11 cellular contexts compared by ENCODE assay signal in the genomic region with DNA sequence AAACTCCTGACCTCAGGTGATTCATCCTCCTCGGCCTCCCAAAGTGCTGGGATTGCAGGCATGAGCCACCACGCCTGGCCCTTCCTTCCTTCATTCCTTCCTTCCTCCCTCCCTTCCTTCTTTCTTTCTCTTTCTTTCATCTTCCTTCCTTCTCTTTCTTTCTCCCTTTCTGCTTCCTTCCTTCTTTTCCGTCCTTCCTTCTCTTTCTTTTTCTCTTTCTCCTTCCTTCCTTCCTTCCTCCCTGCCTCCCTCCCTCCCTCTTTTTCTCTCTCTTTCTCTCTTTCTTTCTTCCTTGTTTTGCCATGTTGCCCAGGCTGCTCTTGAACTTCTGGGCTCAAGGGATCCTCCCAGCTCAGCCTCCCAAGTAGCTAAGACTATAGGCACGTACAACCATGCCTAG. TPM values are rescaled to one million over a fixed set of nuclear protein-coding genes. Genes with fewer than 3 reads are reported as not detected.
"Had no signal": no experiment of that assay in that cellular context is flagged by ENCODE, and none has a peak within 500 bp of the region (broad histone marks: within the 10 kb centered on the region; RNA-seq: fewer than 3 reads in every experiment).

No MANE protein-coding gene starts in this region.

- H2AFZ ChIP-seq: GM23248 had no signal

- FAIRE-seq: HepG2 had no signal

- H3K36me3 ChIP-seq: HAP-1 had no signal

- H3K9me3 ChIP-seq: HAP-1 had no signal

- ATAC-seq: HepG2 had no signal

- DNase-seq: GM23248, GOT3, H7, HFFc6, KG1 had no signal

- H3K9ac ChIP-seq: GM23248 had no signal

- H3K4me3 ChIP-seq: GM23248, HAP-1 had no signal

- H3K27ac Mint-ChIP-seq: HFFc6 had no signal

- H3K4me3 Mint-ChIP-seq: HFFc6, IgD-negative memory B cell had no signal

- H3K27me3 Mint-ChIP-seq: IgD-negative memory B cell had no signal

- H3K4me1 Mint-ChIP-seq: IgD-negative memory B cell had no signal

- H3K4me1 ChIP-seq: HAP-1 had no signal

- H3K27ac ChIP-seq: GM23248, HL-60 had no signal

RNA-seq across cellular contexts. Expression of a gene that starts 36.5 kb away (rescaled TPM):
- total RNA-seq: GM23248, H4, H7, HepG2, HFFc6, HT1080 had no signal
- polyA plus RNA-seq: GM23248, HepG2, IgD-negative memory B cell had no signal

RNA-seq across cellular contexts. Expression of a gene that starts 40.2 kb away (rescaled TPM):
- total RNA-seq: GM23248, H4, H7, HepG2, HFFc6, HT1080 had no signal
- polyA plus RNA-seq: GM23248, HepG2, IgD-negative memory B cell had no signal
